In the genomic region with DNA sequence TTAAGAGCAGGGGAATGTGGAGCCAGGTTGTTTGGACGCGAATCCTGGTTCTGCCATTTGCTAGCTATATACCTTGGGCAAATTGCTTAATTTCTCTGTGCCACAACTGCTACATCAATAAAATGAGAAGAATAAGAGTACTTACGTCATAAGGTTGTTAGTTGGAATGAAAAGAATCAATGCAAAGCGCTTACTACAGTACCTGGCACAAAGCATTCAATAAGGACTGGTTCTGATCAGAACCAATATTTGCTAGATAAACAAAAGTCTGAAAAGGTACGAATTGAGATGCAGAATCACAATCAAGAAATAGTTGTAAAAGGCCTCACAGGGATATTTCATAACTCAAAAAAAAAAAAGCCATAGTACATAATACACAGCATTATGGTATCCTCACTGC, we compare ENCODE assay signal across 9 cellular contexts.
"Had no signal": no experiment of that assay in that cellular context is flagged by ENCODE, and none has a peak within 500 bp of the region (broad histone marks: within the 10 kb centered on the region; RNA-seq: fewer than 3 reads in every experiment).

No MANE protein-coding gene starts in this region.

- H3K9me3 ChIP-seq: HAP-1 had no signal

- DNase-seq: GM23248, GOT3, H7, HFFc6, IMR-90 had no signal

- H3K4me3 Mint-ChIP-seq: HFFc6 had no signal

- FAIRE-seq: K562 had no signal

- ATAC-seq: HCT116, K562 had no signal

- H3K9ac ChIP-seq: GM23248 had no signal

- H3K4me3 ChIP-seq: GM23248, HAP-1, K562 had no signal

- H3K27ac Mint-ChIP-seq: HFFc6 had no signal

- H3K4me1 ChIP-seq: HAP-1 had no signal

- H2AFZ ChIP-seq: GM23248 had no signal

- H3K27ac ChIP-seq: GM23248, HL-60 had no signal
